ENCODE assay signal across 1 cellular context in genomic region chr3:4350789-4351163, GRCh38.
TF ChIP-seq lines count a peak whose summit lies in the region.

No MANE protein-coding gene starts in this region.

TF ChIP-seq in K562, 482 proteins besides CTCF, POLR2A, EP300 and RAD21 (continued from another document and continues in another):
- TF ChIP-seq, protein P1, sequence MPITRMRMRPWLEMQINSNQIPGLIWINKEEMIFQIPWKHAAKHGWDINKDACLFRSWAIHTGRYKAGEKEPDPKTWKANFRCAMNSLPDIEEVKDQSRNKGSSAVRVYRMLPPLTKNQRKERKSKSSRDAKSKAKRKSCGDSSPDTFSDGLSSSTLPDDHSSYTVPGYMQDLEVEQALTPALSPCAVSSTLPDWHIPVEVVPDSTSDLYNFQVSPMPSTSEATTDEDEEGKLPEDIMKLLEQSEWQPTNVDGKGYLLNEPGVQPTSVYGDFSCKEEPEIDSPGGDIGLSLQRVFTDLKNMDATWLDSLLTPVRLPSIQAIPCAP (CRISPR knock-in tag; IDR thresholded peaks at IDR 0.05; ENCODE audit: borderline replicate concordance) = no peak
- TF ChIP-seq MTF1 (CRISPR knock-in tag; IDR thresholded peaks at IDR 0.05; ENCODE audit: borderline replicate concordance) (no peak), RBM17 (IDR thresholded peaks at IDR 0.05; ENCODE audit: borderline replicate concordance, low read depth, low read length) (no peak), PYGO2 (tag; IDR thresholded peaks at IDR 0.05) (0 out of 2 replicates have a peak, but pooled peaks have one; percentile 17), ZKSCAN3 (CRISPR knock-in tag; IDR thresholded peaks at IDR 0.05) (no peak), SAFB (IDR thresholded peaks at IDR 0.05; ENCODE audit: borderline replicate concordance, low read depth, low read length) (peak; percentile 57; the same call in 1 of the 2 replicates), THAP12 (CRISPR knock-in tag; IDR thresholded peaks at IDR 0.05) (no peak), FIP1L1 (IDR thresholded peaks at IDR 0.05; ENCODE audit: low read depth, low read length, poor library complexity, severe bottlenecking) (no peak), NR2C1 (IDR thresholded peaks at IDR 0.05) (no peak), NR2C1 (tag; IDR thresholded peaks at IDR 0.05) (no peak), SLC30A9 (CRISPR knock-in tag; IDR thresholded peaks at IDR 0.05) (no peak), NFIC (IDR thresholded peaks at IDR 0.05) (no peak), NCOA4 (IDR thresholded peaks at IDR 0.05; ENCODE audit: partially characterized antibody) (no peak), ATF6 (CRISPR knock-in tag; IDR thresholded peaks at IDR 0.05) (no peak), BCOR (IDR thresholded peaks at IDR 0.05) (no peak; the same call in 1 of the 2 replicates), CEBPB (tag; IDR thresholded peaks at IDR 0.05) (no peak), FOXA1 (IDR thresholded peaks at IDR 0.05; ENCODE audit: borderline replicate concordance) (no peak), STAT5B (CRISPR knock-in tag; IDR thresholded peaks at IDR 0.05) (no peak), NCOA6 (IDR thresholded peaks at IDR 0.05) (no peak), PHB (CRISPR knock-in tag; IDR thresholded peaks at IDR 0.05) (no peak), TBL1XR1 (IDR thresholded peaks at IDR 0.05; ENCODE audit: low read length in 2 of 2) (peak; percentile 51 to 57; a peak in 1 of 4 replicates), ELF4 (CRISPR knock-in tag; IDR thresholded peaks at IDR 0.05) (no peak), MYBL2 (IDR thresholded peaks at IDR 0.05; ENCODE audit: low read depth) (no peak), MYBL2 (CRISPR knock-in tag; IDR thresholded peaks at IDR 0.05; ENCODE audit: borderline replicate concordance) (no peak), CBX1 (IDR thresholded peaks at IDR 0.05; ENCODE audit: low read depth) (no peak), TRIM25 (IDR thresholded peaks at IDR 0.05; ENCODE audit: borderline replicate concordance) (no peak), MAFF (IDR thresholded peaks at IDR 0.05; ENCODE audit: low read length) (no peak), PCBP1 (IDR thresholded peaks at IDR 0.05; ENCODE audit: low read depth, low read length, poor library complexity, severe bottlenecking) (no peak), KLF13 (tag; IDR thresholded peaks at IDR 0.05; ENCODE audit: borderline replicate concordance, low read depth) (no peak), CCNT2 (IDR thresholded peaks at IDR 0.05; ENCODE audit: borderline replicate concordance, extremely low read depth, insufficient read length, low read depth, low read length) (no peak), FOXP1 (CRISPR knock-in tag; IDR thresholded peaks at IDR 0.05) (no peak), ZNF217 (CRISPR knock-in tag; IDR thresholded peaks at IDR 0.05) (no peak), ADNP (tag; IDR thresholded peaks at IDR 0.05) (no peak), ZNF232 (CRISPR knock-in tag; IDR thresholded peaks at IDR 0.05) (no peak), MITF (IDR thresholded peaks at IDR 0.05) (no peak), TEAD2 (tag; IDR thresholded peaks at IDR 0.05) (no peak), GTF2E2 (tag; IDR thresholded peaks at IDR 0.05) (no peak), GATAD2A (IDR thresholded peaks at IDR 0.05) (peak; percentile 57; the same call in 1 of the 2 replicates), SRSF7 (optimal IDR thresholded peaks at IDR 0.05; ENCODE audit: low read depth, low read length) (no peak), FOXJ2 (tag; IDR thresholded peaks at IDR 0.05) (0 out of 2 replicates have a peak, but pooled peaks have one; percentile 43), POLR3G (IDR thresholded peaks at IDR 0.05; ENCODE audit: extremely low read depth, insufficient read length, insufficient replicate concordance) (no peak), TRIM28 (IDR thresholded peaks at IDR 0.05) (no peak), GTF2A2 (tag; IDR thresholded peaks at IDR 0.05) (no peak), ZBTB43 (CRISPR knock-in tag; IDR thresholded peaks at IDR 0.05) (no peak), ZNF431 (CRISPR knock-in tag; IDR thresholded peaks at IDR 0.05) (no peak), RERE (CRISPR knock-in tag; IDR thresholded peaks at IDR 0.05; ENCODE audit: borderline replicate concordance) (no peak), ZNF311 (CRISPR knock-in tag; IDR thresholded peaks at IDR 0.05) (no peak), ZFPM2 (CRISPR knock-in tag; IDR thresholded peaks at IDR 0.05) (no peak), MYC (IDR thresholded peaks at IDR 0.05; ENCODE audit: low read depth, low read length) (peak; percentile 28; the same call in 1 of the 2 replicates), MYC (CRISPR knock-in tag; IDR thresholded peaks at IDR 0.05; ENCODE audit: borderline replicate concordance, low read depth) (no peak), ARID2 (IDR thresholded peaks at IDR 0.05) (peak; percentile 98), RBM25 (IDR thresholded peaks at IDR 0.05; ENCODE audit: low read depth, low read length, severe bottlenecking) (no peak), ZNF24 (IDR thresholded peaks at IDR 0.05) (no peak)
- TF ChIP-seq, protein P2, sequence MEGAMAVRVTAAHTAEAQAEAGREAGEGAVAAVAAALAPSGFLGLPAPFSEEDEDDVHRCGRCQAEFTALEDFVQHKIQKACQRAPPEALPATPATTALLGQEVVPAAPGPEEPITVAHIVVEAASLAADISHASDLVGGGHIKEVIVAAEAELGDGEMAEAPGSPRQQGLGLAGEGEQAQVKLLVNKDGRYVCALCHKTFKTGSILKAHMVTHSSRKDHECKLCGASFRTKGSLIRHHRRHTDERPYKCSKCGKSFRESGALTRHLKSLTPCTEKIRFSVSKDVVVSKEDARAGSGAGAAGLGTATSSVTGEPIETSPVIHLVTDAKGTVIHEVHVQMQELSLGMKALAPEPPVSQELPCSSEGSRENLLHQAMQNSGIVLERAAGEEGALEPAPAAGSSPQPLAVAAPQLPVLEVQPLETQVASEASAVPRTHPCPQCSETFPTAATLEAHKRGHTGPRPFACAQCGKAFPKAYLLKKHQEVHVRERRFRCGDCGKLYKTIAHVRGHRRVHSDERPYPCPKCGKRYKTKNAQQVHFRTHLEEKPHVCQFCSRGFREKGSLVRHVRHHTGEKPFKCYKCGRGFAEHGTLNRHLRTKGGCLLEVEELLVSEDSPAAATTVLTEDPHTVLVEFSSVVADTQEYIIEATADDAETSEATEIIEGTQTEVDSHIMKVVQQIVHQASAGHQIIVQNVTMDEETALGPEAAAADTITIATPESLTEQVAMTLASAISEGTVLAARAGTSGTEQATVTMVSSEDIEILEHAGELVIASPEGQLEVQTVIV (CRISPR knock-in tag; IDR thresholded peaks at IDR 0.05; ENCODE audit: borderline replicate concordance) = no peak
- TF ChIP-seq, protein P3, sequence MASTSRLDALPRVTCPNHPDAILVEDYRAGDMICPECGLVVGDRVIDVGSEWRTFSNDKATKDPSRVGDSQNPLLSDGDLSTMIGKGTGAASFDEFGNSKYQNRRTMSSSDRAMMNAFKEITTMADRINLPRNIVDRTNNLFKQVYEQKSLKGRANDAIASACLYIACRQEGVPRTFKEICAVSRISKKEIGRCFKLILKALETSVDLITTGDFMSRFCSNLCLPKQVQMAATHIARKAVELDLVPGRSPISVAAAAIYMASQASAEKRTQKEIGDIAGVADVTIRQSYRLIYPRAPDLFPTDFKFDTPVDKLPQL (IDR thresholded peaks at IDR 0.05; ENCODE audit: extremely low read depth, insufficient read length) = no peak
